In genomic region chr1:224805889-224806288, GRCh38 we compare ENCODE assay signal across 31 cellular contexts.
"Had no signal": no experiment of that assay in that cellular context is flagged by ENCODE, and none has a peak within 500 bp of the region (broad histone marks: within the 10 kb centered on the region; RNA-seq: fewer than 3 reads in every experiment).

No MANE protein-coding gene starts in this region.

- H3K27me3 ChIP-seq: adrenal gland, ascending aorta, breast epithelium, cardiac muscle cell, colonic mucosa, dorsolateral prefrontal cortex, heart left ventricle had no signal

- DNase-seq: activated B cell treated with CpG ODN at 0.5 μM for 24 hours; activated CD4-positive, alpha-beta T cell treated with anti-CD3 and anti-CD28 coated beads for 48 hours; activated CD4-positive, alpha-beta T cell treated with anti-CD3 and anti-CD28 coated beads, Interleukin-2, amount 50 U/mL, for 1 hour; activated CD4-positive, alpha-beta T cell treated with anti-CD3 and anti-CD28 coated beads, Interleukin-2, amount 50 U/mL, for 48 hours; activated CD8-positive, alpha-beta memory T cell treated with anti-CD3 and anti-CD28 coated beads for 24 hours; activated CD8-positive, alpha-beta T cell treated with anti-CD3 and anti-CD28 coated beads for 36 hours; activated effector memory CD4-positive, alpha-beta T cell treated with anti-CD3 and anti-CD28 coated beads, Interleukin-2, amount 50 U/mL, for 16 hours; activated naive CD4-positive, alpha-beta T cell treated with anti-CD3 and anti-CD28 coated beads for 36 hours; activated naive CD8-positive, alpha-beta T cell treated with anti-CD3 and anti-CD28 coated beads for 36 hours; activated naive CD8-positive, alpha-beta T cell treated with anti-CD3 and anti-CD28 coated beads, Interleukin-2, amount 50 U/mL, for 24 hours; activated T-cell treated with anti-CD3 and anti-CD28 coated beads, Interleukin-2, amount 50 U/mL, for 4 hours; adrenal gland; central memory CD4-positive, alpha-beta T cell; cerebellar nuclear complex; colonic mucosa; dorsolateral prefrontal cortex; effector memory CD4-positive, alpha-beta T cell; endodermal cell; foreskin fibroblast; glutamatergic neuron; heart left ventricle; T-helper 17 cell; T1000; WERI-Rb-1 had no signal

- H3K4me3 ChIP-seq: adrenal gland, ascending aorta, breast epithelium, cardiac muscle cell, colonic mucosa, dorsolateral prefrontal cortex, heart left ventricle had no signal

- H3K36me3 ChIP-seq: adrenal gland, ascending aorta, breast epithelium, cardiac muscle cell, colonic mucosa, heart left ventricle, WERI-Rb-1 had no signal

- FAIRE-seq: frontal cortex had no signal

- ATAC-seq: activated CD4-positive, CD25-positive, alpha-beta regulatory T cell treated with anti-CD3 and anti-CD28 coated beads, Interleukin-2, amount 50 U/mL, for 24 hours; activated CD8-positive, alpha-beta T cell treated with anti-CD3 and anti-CD28 coated beads for 36 hours; activated naive CD8-positive, alpha-beta T cell treated with anti-CD3 and anti-CD28 coated beads, Interleukin-2, amount 50 U/mL, for 24 hours; activated T-cell treated with anti-CD3 and anti-CD28 coated beads, Interleukin-2, amount 50 U/mL, for 4 hours; activated T-helper 17 cell treated with anti-CD3 and anti-CD28 coated beads, Interleukin-2, amount 50 U/mL, for 72 hours; esophagus mucosa; heart left ventricle; T-helper 17 cell had no signal

- H3K9me3 ChIP-seq: adrenal gland, ascending aorta, breast epithelium, colonic mucosa, heart left ventricle had no signal

- H3K4me1 ChIP-seq: ascending aorta, breast epithelium, colonic mucosa, heart left ventricle had no signal

- H3K27ac ChIP-seq: adrenal gland, ascending aorta, breast epithelium, cardiac muscle cell, colonic mucosa, dorsolateral prefrontal cortex, heart left ventricle, WERI-Rb-1 had no signal
